Comparison of ENCODE assay signal across 1 cellular context in the genomic region with DNA sequence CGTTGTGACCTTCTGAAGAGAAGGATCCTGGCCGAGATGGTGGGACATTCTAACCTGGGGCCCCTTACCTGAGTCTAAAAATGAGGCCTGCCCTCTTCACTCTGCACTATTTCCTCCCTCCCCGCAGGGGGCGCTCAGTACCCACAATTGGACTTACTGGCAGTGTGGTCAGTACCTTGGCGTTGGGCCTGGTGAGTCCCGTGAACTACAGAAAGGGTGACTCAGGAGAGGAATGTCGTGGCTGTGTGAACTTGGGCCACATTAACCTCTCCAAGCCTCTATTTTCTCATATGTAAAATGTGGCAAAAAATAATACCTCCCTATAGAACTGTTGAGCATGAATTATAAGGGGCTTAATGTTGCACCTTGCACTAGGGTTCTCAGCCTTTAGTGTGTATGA.
TF ChIP-seq lines count a peak whose summit lies in the region.

No MANE protein-coding gene starts in this region.

TF ChIP-seq in HepG2, 621 proteins besides CTCF, POLR2A, EP300 and RAD21 (continued from another document and continues in another):
- TF ChIP-seq PRDM15 (CRISPR knock-in tag; IDR thresholded peaks at IDR 0.05) (no peak), HOXA5 (CRISPR knock-in tag; IDR thresholded peaks at IDR 0.05) (peak; percentile 65; the same call in 1 of the 2 replicates), ZNF276 (CRISPR knock-in tag; IDR thresholded peaks at IDR 0.05; ENCODE audit: low read depth) (no peak), NR2F1 (CRISPR knock-in tag; IDR thresholded peaks at IDR 0.05) (peak in 1 of 2 experiments; percentile 55; a peak in 1 of 4 replicates), ZBTB4 (CRISPR knock-in tag; IDR thresholded peaks at IDR 0.05; ENCODE audit: borderline replicate concordance) (no peak), SOX6 (IDR thresholded peaks at IDR 0.05) (no peak), SOX6 (CRISPR knock-in tag; IDR thresholded peaks at IDR 0.05) (peak; percentile 58), ZBTB1 (CRISPR knock-in tag; IDR thresholded peaks at IDR 0.05; ENCODE audit: borderline replicate concordance) (no peak), ARNT (IDR thresholded peaks at IDR 0.05) (no peak), SMAD3 (CRISPR knock-in tag; IDR thresholded peaks at IDR 0.05) (peak; percentile 92), ZBTB25 (CRISPR knock-in tag; IDR thresholded peaks at IDR 0.05) (peak; percentile 79), AHDC1 (CRISPR knock-in tag; IDR thresholded peaks at IDR 0.05; ENCODE audit: borderline replicate concordance) (no peak), ZNF317 (CRISPR knock-in tag; IDR thresholded peaks at IDR 0.05) (peak; percentile 38; the same call in 1 of the 2 replicates)
- TF ChIP-seq, protein P1, sequence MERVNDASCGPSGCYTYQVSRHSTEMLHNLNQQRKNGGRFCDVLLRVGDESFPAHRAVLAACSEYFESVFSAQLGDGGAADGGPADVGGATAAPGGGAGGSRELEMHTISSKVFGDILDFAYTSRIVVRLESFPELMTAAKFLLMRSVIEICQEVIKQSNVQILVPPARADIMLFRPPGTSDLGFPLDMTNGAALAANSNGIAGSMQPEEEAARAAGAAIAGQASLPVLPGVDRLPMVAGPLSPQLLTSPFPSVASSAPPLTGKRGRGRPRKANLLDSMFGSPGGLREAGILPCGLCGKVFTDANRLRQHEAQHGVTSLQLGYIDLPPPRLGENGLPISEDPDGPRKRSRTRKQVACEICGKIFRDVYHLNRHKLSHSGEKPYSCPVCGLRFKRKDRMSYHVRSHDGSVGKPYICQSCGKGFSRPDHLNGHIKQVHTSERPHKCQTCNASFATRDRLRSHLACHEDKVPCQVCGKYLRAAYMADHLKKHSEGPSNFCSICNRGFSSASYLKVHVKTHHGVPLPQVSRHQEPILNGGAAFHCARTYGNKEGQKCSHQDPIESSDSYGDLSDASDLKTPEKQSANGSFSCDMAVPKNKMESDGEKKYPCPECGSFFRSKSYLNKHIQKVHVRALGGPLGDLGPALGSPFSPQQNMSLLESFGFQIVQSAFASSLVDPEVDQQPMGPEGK (CRISPR knock-in tag; IDR thresholded peaks at IDR 0.05), result 0 out of 2 replicates have a peak, but pooled peaks have one; percentile 56
- TF ChIP-seq, protein P2, sequence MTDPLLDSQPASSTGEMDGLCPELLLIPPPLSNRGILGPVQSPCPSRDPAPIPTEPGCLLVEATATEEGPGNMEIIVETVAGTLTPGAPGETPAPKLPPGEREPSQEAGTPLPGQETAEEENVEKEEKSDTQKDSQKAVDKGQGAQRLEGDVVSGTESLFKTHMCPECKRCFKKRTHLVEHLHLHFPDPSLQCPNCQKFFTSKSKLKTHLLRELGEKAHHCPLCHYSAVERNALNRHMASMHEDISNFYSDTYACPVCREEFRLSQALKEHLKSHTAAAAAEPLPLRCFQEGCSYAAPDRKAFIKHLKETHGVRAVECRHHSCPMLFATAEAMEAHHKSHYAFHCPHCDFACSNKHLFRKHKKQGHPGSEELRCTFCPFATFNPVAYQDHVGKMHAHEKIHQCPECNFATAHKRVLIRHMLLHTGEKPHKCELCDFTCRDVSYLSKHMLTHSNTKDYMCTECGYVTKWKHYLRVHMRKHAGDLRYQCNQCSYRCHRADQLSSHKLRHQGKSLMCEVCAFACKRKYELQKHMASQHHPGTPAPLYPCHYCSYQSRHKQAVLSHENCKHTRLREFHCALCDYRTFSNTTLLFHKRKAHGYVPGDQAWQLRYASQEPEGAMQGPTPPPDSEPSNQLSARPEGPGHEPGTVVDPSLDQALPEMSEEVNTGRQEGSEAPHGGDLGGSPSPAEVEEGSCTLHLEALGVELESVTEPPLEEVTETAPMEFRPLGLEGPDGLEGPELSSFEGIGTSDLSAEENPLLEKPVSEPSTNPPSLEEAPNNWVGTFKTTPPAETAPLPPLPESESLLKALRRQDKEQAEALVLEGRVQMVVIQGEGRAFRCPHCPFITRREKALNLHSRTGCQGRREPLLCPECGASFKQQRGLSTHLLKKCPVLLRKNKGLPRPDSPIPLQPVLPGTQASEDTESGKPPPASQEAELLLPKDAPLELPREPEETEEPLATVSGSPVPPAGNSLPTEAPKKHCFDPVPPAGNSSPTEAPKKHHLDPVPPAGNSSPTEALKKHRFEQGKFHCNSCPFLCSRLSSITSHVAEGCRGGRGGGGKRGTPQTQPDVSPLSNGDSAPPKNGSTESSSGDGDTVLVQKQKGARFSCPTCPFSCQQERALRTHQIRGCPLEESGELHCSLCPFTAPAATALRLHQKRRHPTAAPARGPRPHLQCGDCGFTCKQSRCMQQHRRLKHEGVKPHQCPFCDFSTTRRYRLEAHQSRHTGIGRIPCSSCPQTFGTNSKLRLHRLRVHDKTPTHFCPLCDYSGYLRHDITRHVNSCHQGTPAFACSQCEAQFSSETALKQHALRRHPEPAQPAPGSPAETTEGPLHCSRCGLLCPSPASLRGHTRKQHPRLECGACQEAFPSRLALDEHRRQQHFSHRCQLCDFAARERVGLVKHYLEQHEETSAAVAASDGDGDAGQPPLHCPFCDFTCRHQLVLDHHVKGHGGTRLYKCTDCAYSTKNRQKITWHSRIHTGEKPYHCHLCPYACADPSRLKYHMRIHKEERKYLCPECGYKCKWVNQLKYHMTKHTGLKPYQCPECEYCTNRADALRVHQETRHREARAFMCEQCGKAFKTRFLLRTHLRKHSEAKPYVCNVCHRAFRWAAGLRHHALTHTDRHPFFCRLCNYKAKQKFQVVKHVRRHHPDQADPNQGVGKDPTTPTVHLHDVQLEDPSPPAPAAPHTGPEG (CRISPR knock-in tag; IDR thresholded peaks at IDR 0.05), result no peak
- TF ChIP-seq, protein P3, sequence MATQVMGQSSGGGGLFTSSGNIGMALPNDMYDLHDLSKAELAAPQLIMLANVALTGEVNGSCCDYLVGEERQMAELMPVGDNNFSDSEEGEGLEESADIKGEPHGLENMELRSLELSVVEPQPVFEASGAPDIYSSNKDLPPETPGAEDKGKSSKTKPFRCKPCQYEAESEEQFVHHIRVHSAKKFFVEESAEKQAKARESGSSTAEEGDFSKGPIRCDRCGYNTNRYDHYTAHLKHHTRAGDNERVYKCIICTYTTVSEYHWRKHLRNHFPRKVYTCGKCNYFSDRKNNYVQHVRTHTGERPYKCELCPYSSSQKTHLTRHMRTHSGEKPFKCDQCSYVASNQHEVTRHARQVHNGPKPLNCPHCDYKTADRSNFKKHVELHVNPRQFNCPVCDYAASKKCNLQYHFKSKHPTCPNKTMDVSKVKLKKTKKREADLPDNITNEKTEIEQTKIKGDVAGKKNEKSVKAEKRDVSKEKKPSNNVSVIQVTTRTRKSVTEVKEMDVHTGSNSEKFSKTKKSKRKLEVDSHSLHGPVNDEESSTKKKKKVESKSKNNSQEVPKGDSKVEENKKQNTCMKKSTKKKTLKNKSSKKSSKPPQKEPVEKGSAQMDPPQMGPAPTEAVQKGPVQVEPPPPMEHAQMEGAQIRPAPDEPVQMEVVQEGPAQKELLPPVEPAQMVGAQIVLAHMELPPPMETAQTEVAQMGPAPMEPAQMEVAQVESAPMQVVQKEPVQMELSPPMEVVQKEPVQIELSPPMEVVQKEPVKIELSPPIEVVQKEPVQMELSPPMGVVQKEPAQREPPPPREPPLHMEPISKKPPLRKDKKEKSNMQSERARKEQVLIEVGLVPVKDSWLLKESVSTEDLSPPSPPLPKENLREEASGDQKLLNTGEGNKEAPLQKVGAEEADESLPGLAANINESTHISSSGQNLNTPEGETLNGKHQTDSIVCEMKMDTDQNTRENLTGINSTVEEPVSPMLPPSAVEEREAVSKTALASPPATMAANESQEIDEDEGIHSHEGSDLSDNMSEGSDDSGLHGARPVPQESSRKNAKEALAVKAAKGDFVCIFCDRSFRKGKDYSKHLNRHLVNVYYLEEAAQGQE (IDR thresholded peaks at IDR 0.05; ENCODE audit: borderline replicate concordance in 1 of 2, low read depth in 1 of 2, low read length in 2 of 2), result no peak
